Comparison of ENCODE assay signal across 10 cellular contexts in genomic region chr14:90970167-90970600, GRCh38.
DNase-seq lines count a peak whose midpoint lies in the region; ATAC-seq, FAIRE-seq and TF ChIP-seq lines count a peak whose summit lies in the region.
"Had no signal": no experiment of that assay in that cellular context is flagged by ENCODE, and none has a peak within 500 bp of the region (broad histone marks: within the 10 kb centered on the region; RNA-seq: fewer than 3 reads in every experiment).

No MANE protein-coding gene starts in this region.

- intact Hi-C loops in GM12878 (cut with micrococcal nuclease; ENCODE audit: unreplicated experiment) = no loop called here

- H3K27ac ChIP-seq in GM12878 (ENCODE audit: control insufficient read depth, insufficient read depth) = no peak overlapping the region
- H3K27ac ChIP-seq in small intestine (ENCODE audit: low read depth in 1 of 2, low read length in 1 of 2) = no peak overlapping the region
- peak overlapping the region in 1 of 4 donors; percentile 50 for H3K27ac ChIP-seq in Peyer's patch
- H3K27ac ChIP-seq: brain microvascular endothelial cell had no signal

- H3K9ac ChIP-seq in GM12878 (ENCODE audit: control insufficient read depth, insufficient read depth, low read length) = no peak overlapping the region

- H3K4me1 ChIP-seq in GM12878 (ENCODE audit: control insufficient read depth, insufficient read depth, low read length) (peaks cover 13% of the 10 kb centered on the region), small intestine (ENCODE audit: control insufficient read depth in 2 of 2, insufficient read depth in 1 of 2, low read depth in 1 of 2, low read length in 1 of 2) (peaks cover 7% of the 10 kb centered on the region in 2 donors), Peyer's patch (peaks cover 0 to 16% (median 0%) of the 10 kb centered on the region in 4 donors)

- CTCF ChIA-PET in activated CD8-positive, alpha-beta memory T cell treated with anti-CD3 and anti-CD28 coated beads, Interleukin-2, amount 10 ng/mL, durations not matched to agents 7 days and 5 days (lab: Charles Lee) = interaction anchor here (0.8 to 1.8 kb wide), 8 partner anchors 8 to 148 kb away, joined by 3 to 6 read pairs (median 3); partner anchors contain the start of gene RPS6KA5
- CTCF ChIA-PET in GM12878 (lab: Yijun Ruan, JAX) = interaction anchor here (0.7 to 2.9 kb wide), 10 partner anchors 11 to 540 kb away, joined by 3 to 14 read pairs (median 4); no protein-coding TSS in a partner anchor

- H3K9me3 ChIP-seq in GM12878 (replicated peaks; ENCODE audit: control insufficient read depth, insufficient read depth, low read length) (no peaks in the 10 kb centered on the region), small intestine (ENCODE audit: control insufficient read depth, low read depth) (no peaks in the 10 kb centered on the region), Peyer's patch (no peaks in the 10 kb centered on the region)

- no peaks in the 10 kb centered on the region for H3K9me3 Mint-ChIP-seq in activated CD8-positive, alpha-beta memory T cell treated with anti-CD3 and anti-CD28 coated beads, Interleukin-2, amount 10 ng/mL, durations not matched to agents 7 days and 5 days (ENCODE audit: low read depth)

- in situ Hi-C loops in GM12878 (cut with MboI) = no loop called here

- no peaks in the 10 kb centered on the region for H3K36me3 ChIP-seq in GM12878 (ENCODE audit: control insufficient read depth in 2 of 2, insufficient read depth in 2 of 2, low read length in 1 of 2)
- H3K36me3 ChIP-seq in small intestine (ENCODE audit: control insufficient read depth in 2 of 2, insufficient read depth in 2 of 2, low read length in 2 of 2) = no peaks in the 10 kb centered on the region
- no peaks in the 10 kb centered on the region for H3K36me3 ChIP-seq in Peyer's patch
- H3K36me3 ChIP-seq: brain microvascular endothelial cell had no signal

- TF ChIP-seq POLR2A in NB4 (IDR thresholded peaks at IDR 0.05; ENCODE audit: extremely low read depth, insufficient read length) (no peak), GM12878 (IDR thresholded peaks at IDR 0.05; ENCODE audit: low read depth, low read length) (no peak), Peyer's patch (IDR thresholded peaks at IDR 0.05) (no peak)

- H3K27ac Mint-ChIP-seq in activated CD8-positive, alpha-beta memory T cell treated with anti-CD3 and anti-CD28 coated beads, Interleukin-2, amount 10 ng/mL, durations not matched to agents 7 days and 5 days = peak overlapping the region; percentile 95

- 3% methylated on average over 1 of the region's 1 CpG for WGBS in GM12878 (ENCODE audit: insufficient coverage, insufficient replicate concordance, low lambda C conversion rate, missing lambda C conversion rate)
- WGBS in small intestine, 3 donors = 7 to 41% (median 17%) methylated on average over 1 of the region's 1 CpG

- no peak for TF ChIP-seq RAD21 in GM12878 (IDR thresholded peaks at IDR 0.05; ENCODE audit: insufficient read depth, low read depth, low read length)

- TF ChIP-seq CTCF in NB4 (IDR thresholded peaks at IDR 0.05; ENCODE audit: low read depth, low read length) (no peak), GM12878 (IDR thresholded peaks at IDR 0.05 in 2 of 3, conservative IDR thresholded peaks at IDR 0.05 in 1 of 3; ENCODE audit: control insufficient read depth in 2 of 3, extremely low read depth in 1 of 3, insufficient read depth in 1 of 3, low read depth in 3 of 3, low read length in 3 of 3) (no peak), Peyer's patch (IDR thresholded peaks at IDR 0.05) (no peak)

- no peaks in the 10 kb centered on the region for H3K27me3 ChIP-seq in GM12878 (replicated peaks in 1 of 2; ENCODE audit: control insufficient read depth in 2 of 2, insufficient read depth in 2 of 2, low read length in 1 of 2)
- no peaks in the 10 kb centered on the region for H3K27me3 ChIP-seq in small intestine (ENCODE audit: control insufficient read depth in 2 of 2, insufficient read depth in 2 of 2, low read length in 2 of 2)
- no peaks in the 10 kb centered on the region for H3K27me3 ChIP-seq in Peyer's patch
- H3K27me3 ChIP-seq: brain microvascular endothelial cell had no signal

- H3K4me1 Mint-ChIP-seq in activated CD8-positive, alpha-beta memory T cell treated with anti-CD3 and anti-CD28 coated beads, Interleukin-2, amount 10 ng/mL, durations not matched to agents 7 days and 5 days = peaks cover 48% of the 10 kb centered on the region

- FAIRE-seq in GM12878 (lab: Jason Lieb, UNC) (peak; percentile 52), small intestine (lab: Jason Lieb, UNC) (peak; percentile 97)

- ATAC-seq in activated CD8-positive, alpha-beta memory T cell treated with anti-CD3 and anti-CD28 coated beads, Interleukin-2, amount 10 ng/mL, durations not matched to agents 7 days and 5 days = peak; percentile 91
- ATAC-seq in GM12878 = peak; percentile 94

- H3K79me2 ChIP-seq in GM12878 (ENCODE audit: control insufficient read depth, insufficient read depth, low read length) = no peaks in the 10 kb centered on the region

- no peaks in the 10 kb centered on the region for H4K20me1 ChIP-seq in GM12878 (ENCODE audit: control insufficient read depth, insufficient read depth)

- H3K36me3 Mint-ChIP-seq in activated CD8-positive, alpha-beta memory T cell treated with anti-CD3 and anti-CD28 coated beads, Interleukin-2, amount 10 ng/mL, durations not matched to agents 7 days and 5 days = peaks cover 60% of the 10 kb centered on the region

- BruUV-seq in GM12878 (replicated peaks; lab: Mats Ljungman, UMichigan) = no TSS peak

- peak in 1 of 2 experiments; percentile 42; a peak in 1 of 4 replicates for TF ChIP-seq EP300 in GM12878 (IDR thresholded peaks at IDR 0.05; ENCODE audit: borderline replicate concordance in 1 of 2, control insufficient read depth in 1 of 2, low read depth in 2 of 2, low read length in 2 of 2)

- H3K27me3 Mint-ChIP-seq in activated CD8-positive, alpha-beta memory T cell treated with anti-CD3 and anti-CD28 coated beads, Interleukin-2, amount 10 ng/mL, durations not matched to agents 7 days and 5 days = no peaks in the 10 kb centered on the region

- SMC1A ChIA-PET in GM12878 (lab: Charles Lee; ENCODE audit: uncharacterized antibody, unreplicated experiment) = interaction anchor here (1.0 to 1.7 kb wide), 5 partner anchors 9 to 143 kb away, joined by 3 to 8 read pairs (median 4); partner anchors contain the start of gene DGLUCY

- POLR2A ChIA-PET in GM12878 (lab: Charles Lee) = no interaction called here

- H3K4me3 Mint-ChIP-seq in activated CD8-positive, alpha-beta memory T cell treated with anti-CD3 and anti-CD28 coated beads, Interleukin-2, amount 10 ng/mL, durations not matched to agents 7 days and 5 days = peak overlapping the region; percentile 66

- 0 out of 2 replicates have a peak overlapping the region, but pooled peaks have one; percentile 30 for H3K4me2 ChIP-seq in GM12878 (ENCODE audit: control insufficient read depth, insufficient read depth)

- H3K4me3 ChIP-seq in NB4 (ENCODE audit: low read depth, low read length) (peak overlapping the region; percentile 18), GM12878 (no peak overlapping the region), small intestine (ENCODE audit: low read depth in 1 of 2, low read length in 2 of 2) (no peak overlapping the region), Peyer's patch (no peak overlapping the region)

- RAD21 ChIA-PET in GM12878 (lab: Charles Lee; ENCODE audit: unreplicated experiment) = interaction anchor here (0.6 to 1.7 kb wide), 3 partner anchors 137 to 203 kb away, joined by 3 to 11 read pairs (median 3); no protein-coding TSS in a partner anchor

- DNase-seq in activated CD8-positive, alpha-beta memory T cell treated with anti-CD3 and anti-CD28 coated beads, Interleukin-2, amount 10 ng/mL, durations not matched to agents 7 days and 5 days = no peak
- DNase-seq in activated CD8-positive, alpha-beta memory T cell treated with anti-CD3 and anti-CD28 coated beads for 24 hours = no peak
- peak; percentile 70 for DNase-seq in NB4 (ENCODE audit: low read depth)
- DNase-seq in GM12878 (ENCODE audit: low read depth, low spot score) = no peak
- DNase-seq in small intestine = peak; percentile 79
- no peak for DNase-seq in NCI-H146 treated with DMSO at 0.1 percent for 48 hours (lab: John Stamatoyannopoulos, UW; ENCODE audit: unreplicated experiment)
- DNase-seq in Peyer's patch = no peak
- DNase-seq in activated effector memory CD4-positive, alpha-beta T cell treated with Interleukin-2 at 50 U/mL for 16 hours = no peak
- DNase-seq: brain microvascular endothelial cell, NCI-H1105 treated with DMSO at 0.1 percent for 48 hours had no signal

- H2AFZ ChIP-seq in GM12878 (ENCODE audit: control insufficient read depth, low read depth, low read length) = no peak overlapping the region

TF ChIP-seq in GM12878, 131 proteins besides CTCF, POLR2A, EP300 and RAD21 (continues in another document):
- TF ChIP-seq, protein P1, sequence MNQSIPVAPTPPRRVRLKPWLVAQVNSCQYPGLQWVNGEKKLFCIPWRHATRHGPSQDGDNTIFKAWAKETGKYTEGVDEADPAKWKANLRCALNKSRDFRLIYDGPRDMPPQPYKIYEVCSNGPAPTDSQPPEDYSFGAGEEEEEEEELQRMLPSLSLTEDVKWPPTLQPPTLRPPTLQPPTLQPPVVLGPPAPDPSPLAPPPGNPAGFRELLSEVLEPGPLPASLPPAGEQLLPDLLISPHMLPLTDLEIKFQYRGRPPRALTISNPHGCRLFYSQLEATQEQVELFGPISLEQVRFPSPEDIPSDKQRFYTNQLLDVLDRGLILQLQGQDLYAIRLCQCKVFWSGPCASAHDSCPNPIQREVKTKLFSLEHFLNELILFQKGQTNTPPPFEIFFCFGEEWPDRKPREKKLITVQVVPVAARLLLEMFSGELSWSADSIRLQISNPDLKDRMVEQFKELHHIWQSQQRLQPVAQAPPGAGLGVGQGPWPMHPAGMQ (IDR thresholded peaks at IDR 0.05; ENCODE audit: borderline replicate concordance) = no peak
- no peak for TF ChIP-seq SMARCA5 (IDR thresholded peaks at IDR 0.05)
- no peak for TF ChIP-seq MEF2B (IDR thresholded peaks at IDR 0.05; ENCODE audit: partially characterized antibody, poor library complexity, severe bottlenecking)
- no peak for TF ChIP-seq KLF5 (IDR thresholded peaks at IDR 0.05; ENCODE audit: partially characterized antibody)

Comparison
In these comparisons a context has a peak if more than half of its experiments do, and no peak if none do; other contexts are left out.
1. DNase-seq: peak in NB4 (single experiment) and small intestine (single experiment); none in activated CD8-positive, alpha-beta memory T cell treated with anti-CD3 and anti-CD28 coated beads, Interleukin-2, amount 10 ng/mL, durations not matched to agents 7 days and 5 days (single experiment), activated CD8-positive, alpha-beta memory T cell treated with anti-CD3 and anti-CD28 coated beads for 24 hours (single experiment), GM12878 (single experiment), NCI-H146 treated with DMSO at 0.1 percent for 48 hours (single experiment), Peyer's patch (0 of 3) and activated effector memory CD4-positive, alpha-beta T cell treated with Interleukin-2 at 50 U/mL for 16 hours (single experiment).